ENCODE assay signal across 23 cellular contexts in genomic region chr17:54007855-54008254, GRCh38.
DNase-seq lines count a peak whose midpoint lies in the region; ATAC-seq, FAIRE-seq and TF ChIP-seq lines count a peak whose summit lies in the region.
"Had no signal": no experiment of that assay in that cellular context is flagged by ENCODE, and none has a peak within 500 bp of the region (broad histone marks: within the 10 kb centered on the region; RNA-seq: fewer than 3 reads in every experiment).

No MANE protein-coding gene starts in this region.

- H3K79me2 ChIP-seq in SK-N-SH (ENCODE audit: insufficient read depth): no peaks in the 10 kb centered on the region

- no peaks in the 10 kb centered on the region for H4K20me1 ChIP-seq in SK-N-SH (ENCODE audit: insufficient read depth)
- H4K20me1 ChIP-seq: BLaER1 had no signal

- POLR2A ChIA-PET in SK-N-SH (lab: Yijun Ruan, JAX): no interaction called here

- H3K4me2 ChIP-seq in SK-N-SH: no peak overlapping the region
- H3K4me2 ChIP-seq: BLaER1 had no signal

- TF ChIP-seq CTCF in SK-N-SH (IDR thresholded peaks at IDR 0.05) (no peak), WERI-Rb-1 (IDR thresholded peaks at IDR 0.05; ENCODE audit: low read depth, low read length) (peak; percentile 31; the same call in 1 of the 2 replicates)

- TF ChIP-seq RAD21 in SK-N-SH (IDR thresholded peaks at IDR 0.05; ENCODE audit: low read length): peak; percentile 9; the same call in 1 of the 2 replicates

- 9% methylated on average over 2 of the region's 2 CpGs for WGBS in SK-N-SH (ENCODE audit: low lambda C conversion rate)

- no peak for ATAC-seq in SK-N-SH treated with all-trans-retinoic acid at 6 μM for 48 hours
- ATAC-seq in HG03442 (IDR thresholded peaks at IDR 0.05; ENCODE audit: unreplicated experiment): no peak
- ATAC-seq: K562 had no signal

- no peaks in the 10 kb centered on the region for H3K4me1 ChIP-seq in SK-N-SH (ENCODE audit: control insufficient read depth in 1 of 2, insufficient read depth in 2 of 2, low read depth in 1 of 2, low read length in 1 of 2)
- H3K4me1 ChIP-seq: BLaER1, Peyer's patch had no signal

- H3K27ac ChIP-seq in SK-N-SH (ENCODE audit: low read depth in 2 of 2, low read length in 1 of 2) (no peak overlapping the region), WERI-Rb-1 (no peak overlapping the region)
- H3K27ac ChIP-seq: BLaER1, Peyer's patch had no signal

- CTCF ChIA-PET in SK-N-SH (lab: Yijun Ruan, JAX): interaction anchor here (1.4 to 2.0 kb wide), 2 partner anchors 17 to 32 kb away, joined by 3 to 6 read pairs; no protein-coding TSS in a partner anchor

- no peaks in the 10 kb centered on the region for H3K36me3 ChIP-seq in SK-N-SH (replicated peaks in 1 of 2; ENCODE audit: control insufficient read depth in 1 of 2, insufficient read depth in 2 of 2, low read length in 1 of 2)
- H3K36me3 ChIP-seq in WERI-Rb-1: no peaks in the 10 kb centered on the region
- H3K36me3 ChIP-seq: BLaER1, Peyer's patch had no signal

- TF ChIP-seq POLR2A in GM12892 (IDR thresholded peaks at IDR 0.05; ENCODE audit: low read depth, low read length): no peak

- H3K9me2 ChIP-seq in SK-N-SH: no peaks in the 10 kb centered on the region

- no peak for TF ChIP-seq EP300 in SK-N-SH (IDR thresholded peaks at IDR 0.05; ENCODE audit: borderline replicate concordance in 1 of 2, low read depth in 1 of 2, low read length in 1 of 2)

- H3K9me3 ChIP-seq in SK-N-SH (peaks cover 4% of the 10 kb centered on the region; the same call in 1 of the 2 replicates), WERI-Rb-1 (ENCODE audit: severe bottlenecking) (no peaks in the 10 kb centered on the region)
- H3K9me3 ChIP-seq: BLaER1, Peyer's patch had no signal

- DNase-seq in SK-N-SH (no peak), WERI-Rb-1 (peak; percentile 20), left kidney (ENCODE audit: low read depth, low spot score) (peak; percentile 22), dedifferentiated amniotic fluid mesenchymal stem cell (ENCODE audit: extremely low spot score) (no peak), GM12892 (ENCODE audit: insufficient read length) (no peak)
- DNase-seq: CD4-positive, CD25-positive, alpha-beta regulatory T cell; DMS79 treated with DMSO at 0.1 percent for 48 hours; GF-D8; Kasumi-1; NCI-H1048; NCI-H1417; NCI-H1694; NCI-H2029 treated with DMSO at 0.1 percent for 48 hours; NCI-H526 treated with DMSO at 0.1 percent for 48 hours; Peyer's patch; T-helper 1 cell had no signal

- no peaks in the 10 kb centered on the region for H3F3A ChIP-seq in SK-N-SH (replicated peaks; ENCODE audit: insufficient read depth)

- H3K9ac ChIP-seq in SK-N-SH: no peak overlapping the region
- H3K9ac ChIP-seq: BLaER1 had no signal

- H3K4me3 ChIP-seq in SK-N-SH (ENCODE audit: low read depth in 2 of 2, low read length in 1 of 2) (no peak overlapping the region), WERI-Rb-1 (ENCODE audit: low read depth, low read length) (no peak overlapping the region)
- H3K4me3 ChIP-seq: BLaER1, K562, Peyer's patch had no signal

- H2AFZ ChIP-seq in SK-N-SH (ENCODE audit: low read depth): no peak overlapping the region

- H3K27me3 ChIP-seq in SK-N-SH (ENCODE audit: insufficient read depth) (no peaks in the 10 kb centered on the region), WERI-Rb-1 (ENCODE audit: insufficient read depth, low read depth, severe bottlenecking) (no peaks in the 10 kb centered on the region)
- H3K27me3 ChIP-seq: BLaER1, Peyer's patch had no signal

- FAIRE-seq in GM12892 (lab: Jason Lieb, UNC): no peak
- FAIRE-seq: GM12891, GM19239, H54, K562 had no signal

TF ChIP-seq in SK-N-SH, 30 proteins besides CTCF, POLR2A, EP300 and RAD21 (continues in another document):
- TF ChIP-seq RXRA (IDR thresholded peaks at IDR 0.05; ENCODE audit: borderline replicate concordance, low read depth) (no peak), SMC3 (IDR thresholded peaks at IDR 0.05; ENCODE audit: low read depth, low read length) (no peak), MAX (IDR thresholded peaks at IDR 0.05; ENCODE audit: low read depth) (no peak), GABPA (IDR thresholded peaks at IDR 0.05; ENCODE audit: low read depth) (no peak), TAF1 (IDR thresholded peaks at IDR 0.05; ENCODE audit: borderline replicate concordance, low read depth, low read length) (no peak), MXI1 (IDR thresholded peaks at IDR 0.05; ENCODE audit: low read depth, low read length) (no peak), USF1 (IDR thresholded peaks at IDR 0.05; ENCODE audit: borderline replicate concordance, low read depth) (no peak), ZBTB33 (IDR thresholded peaks at IDR 0.05; ENCODE audit: borderline replicate concordance, low read depth) (no peak), GATA2 (CRISPR knock-in tag; IDR thresholded peaks at IDR 0.05) (no peak)

TF ChIP-seq in SK-N-SH treated with all-trans-retinoic acid at 6 μM for 48 hours, 23 proteins besides CTCF, POLR2A, EP300 and RAD21:
- TF ChIP-seq TSHZ2 (CRISPR knock-in tag; IDR thresholded peaks at IDR 0.05): no peak
- no peak for TF ChIP-seq TCF4 (CRISPR knock-in tag; IDR thresholded peaks at IDR 0.05; ENCODE audit: borderline replicate concordance)
- no peak for TF ChIP-seq POU6F1 (CRISPR knock-in tag; IDR thresholded peaks at IDR 0.05; ENCODE audit: borderline replicate concordance, low read depth)
- no peak for TF ChIP-seq ZNF8 (CRISPR knock-in tag; IDR thresholded peaks at IDR 0.05)
- no peak for TF ChIP-seq CREB5 (CRISPR knock-in tag; IDR thresholded peaks at IDR 0.05; ENCODE audit: low read depth)
- TF ChIP-seq BACH2 (CRISPR knock-in tag; IDR thresholded peaks at IDR 0.05; ENCODE audit: borderline replicate concordance): no peak

Comparison
In these comparisons a context has a peak if more than half of its experiments do, and no peak if none do; other contexts are left out.
1. DNase-seq: peak in WERI-Rb-1 (single experiment) and left kidney (single experiment); none in SK-N-SH (single experiment), dedifferentiated amniotic fluid mesenchymal stem cell (single experiment) and GM12892 (single experiment).